In genomic region chr2:1780693-1781092, GRCh38 we compare ENCODE assay signal across 21 cellular contexts. TPM values are rescaled to one million over a fixed set of nuclear protein-coding genes. Genes with fewer than 3 reads are reported as not detected.
"Had no signal": no experiment of that assay in that cellular context is flagged by ENCODE, and none has a peak within 500 bp of the region (broad histone marks: within the 10 kb centered on the region; RNA-seq: fewer than 3 reads in every experiment).

No MANE protein-coding gene starts in this region.

- H3K27ac Mint-ChIP-seq: activated CD4-positive, alpha-beta memory T cell treated with anti-CD3 and anti-CD28 coated beads, Interleukin-2, amount 10 ng/mL, durations not matched to agents 7 days and 5 days; activated naive CD4-positive, alpha-beta T cell treated with anti-CD3 and anti-CD28 coated beads, Interleukin-2, amount 10 ng/mL, durations not matched to agents 7 days and 5 days; mesothelial cell of epicardium; stimulated activated naive CD8-positive, alpha-beta T cell treated with anti-CD3 and anti-CD28 coated beads, Interleukin-15, Interleukin-2, amounts not matched to agents 100 ng/mL and 50 ng/mL, for 24 hours; T-helper 17 cell had no signal

- H3K27ac ChIP-seq: adrenal gland, ascending aorta, brain microvascular endothelial cell, hepatocyte, left ventricle myocardium inferior, psoas muscle, right atrium auricular region, tibial nerve had no signal

- H3K36me3 ChIP-seq: adrenal gland, ascending aorta, brain microvascular endothelial cell, left ventricle myocardium inferior, right atrium auricular region, spleen, tibial nerve had no signal

- H3K4me3 ChIP-seq: adrenal gland, ascending aorta, hepatocyte, left ventricle myocardium inferior, psoas muscle, right atrium auricular region, spleen, tibial nerve had no signal

- H3K27me3 Mint-ChIP-seq: activated CD4-positive, alpha-beta T cell treated with anti-CD3 and anti-CD28 coated beads, Interleukin-2, amount 10 ng/mL, durations not matched to agents 24 days and 14 days; stimulated activated naive CD8-positive, alpha-beta T cell treated with anti-CD3 and anti-CD28 coated beads, Interleukin-15, Interleukin-2, amounts not matched to agents 100 ng/mL and 50 ng/mL, for 24 hours had no signal

- DNase-seq: activated CD4-positive, alpha-beta memory T cell treated with anti-CD3 and anti-CD28 coated beads, Interleukin-2, amount 10 ng/mL, durations not matched to agents 7 days and 5 days; activated naive CD4-positive, alpha-beta T cell treated with anti-CD3 and anti-CD28 coated beads, Interleukin-2, amount 10 ng/mL, durations not matched to agents 7 days and 5 days; central memory CD4-positive, alpha-beta T cell; foreskin melanocyte; glutamatergic neuron; left ventricle myocardium inferior; psoas muscle; stimulated activated CD4-positive, alpha-beta T cell treated with anti-CD3 and anti-CD28 coated beads, Interleukin-4, amount 100 ng/mL, for 24 hours; T-helper 17 cell had no signal

- H3K4me1 ChIP-seq: adrenal gland, ascending aorta, left ventricle myocardium inferior, psoas muscle, right atrium auricular region, spleen, tibial nerve had no signal

- ATAC-seq: psoas muscle, T-helper 17 cell had no signal

- H3K9me3 ChIP-seq: adrenal gland, ascending aorta, left ventricle myocardium inferior, psoas muscle, right atrium auricular region, spleen, tibial nerve had no signal

- H3K4me3 Mint-ChIP-seq: activated CD4-positive, alpha-beta memory T cell treated with anti-CD3 and anti-CD28 coated beads, Interleukin-2, amount 10 ng/mL, durations not matched to agents 7 days and 5 days; activated naive CD4-positive, alpha-beta T cell treated with anti-CD3 and anti-CD28 coated beads, Interleukin-2, amount 10 ng/mL, durations not matched to agents 7 days and 5 days; activated T-cell treated with anti-CD3 and anti-CD28 coated beads, Interleukin-2, amount 50 U/mL, for 4 hours; mesothelial cell of epicardium; stimulated activated naive CD8-positive, alpha-beta T cell treated with anti-CD3 and anti-CD28 coated beads, Interleukin-15, Interleukin-2, amounts not matched to agents 100 ng/mL and 50 ng/mL, for 24 hours; T-helper 17 cell had no signal

- H3K36me3 Mint-ChIP-seq: activated naive CD4-positive, alpha-beta T cell treated with anti-CD3 and anti-CD28 coated beads, Interleukin-2, amount 10 ng/mL, durations not matched to agents 7 days and 5 days; mesothelial cell of epicardium; naive thymus-derived CD8-positive, alpha-beta T cell had no signal

- H3K9me3 Mint-ChIP-seq: activated CD4-positive, alpha-beta memory T cell treated with anti-CD3 and anti-CD28 coated beads, Interleukin-2, amount 10 ng/mL, durations not matched to agents 7 days and 5 days; activated CD4-positive, alpha-beta T cell treated with anti-CD3 and anti-CD28 coated beads, Interleukin-2, amount 10 ng/mL, durations not matched to agents 24 days and 14 days; activated naive CD4-positive, alpha-beta T cell treated with anti-CD3 and anti-CD28 coated beads, Interleukin-2, amount 10 ng/mL, durations not matched to agents 7 days and 5 days; activated T-cell treated with anti-CD3 and anti-CD28 coated beads, Interleukin-2, amount 50 U/mL, for 4 hours; mesothelial cell of epicardium; naive thymus-derived CD8-positive, alpha-beta T cell; stimulated activated naive CD8-positive, alpha-beta T cell treated with anti-CD3 and anti-CD28 coated beads, Interleukin-15, Interleukin-2, amounts not matched to agents 100 ng/mL and 50 ng/mL, for 24 hours had no signal

- H3K4me1 Mint-ChIP-seq: activated CD4-positive, alpha-beta memory T cell treated with anti-CD3 and anti-CD28 coated beads, Interleukin-2, amount 10 ng/mL, durations not matched to agents 7 days and 5 days; activated naive CD4-positive, alpha-beta T cell treated with anti-CD3 and anti-CD28 coated beads, Interleukin-2, amount 10 ng/mL, durations not matched to agents 7 days and 5 days; T-helper 17 cell had no signal

- H3K27me3 ChIP-seq: adrenal gland, ascending aorta, brain microvascular endothelial cell, hepatocyte, right atrium auricular region had no signal

RNA-seq across cellular contexts. Expression of gene PXDN, which starts 36.4 kb away (rescaled TPM):
- total RNA-seq: activated CD4-positive, alpha-beta memory T cell treated with anti-CD3 and anti-CD28 coated beads, Interleukin-2, amount 10 ng/mL, durations not matched to agents 7 days and 5 days; T-helper 17 cell had no signal
